ENCODE assay signal across 8 cellular contexts in genomic region chr3:127597020-127597771, GRCh38.
DNase-seq lines count a peak whose midpoint lies in the region; ATAC-seq and TF ChIP-seq lines count a peak whose summit lies in the region.

No MANE protein-coding gene starts in this region.

- H3K9ac ChIP-seq in ES-I3 (ENCODE audit: low read depth, low read length) (peak overlapping the region; percentile 73), SK-N-MC (ENCODE audit: insufficient read length) (peak overlapping the region; percentile 98), iPS-18a (ENCODE audit: low read length) (peak overlapping the region; percentile 100)

- peaks cover 33% of the 10 kb centered on the region for H3K4me1 ChIP-seq in ACC112 (ENCODE audit: control insufficient read depth, insufficient read depth, low read length, unreplicated experiment)
- H3K4me1 ChIP-seq in ES-I3 (ENCODE audit: insufficient read depth, low read length): peaks cover 9% of the 10 kb centered on the region; the same call in 1 of the 2 replicates
- H3K4me1 ChIP-seq in iPS-18a (ENCODE audit: control insufficient read depth, low read depth, low read length): peaks cover 13% of the 10 kb centered on the region

- H2AFZ ChIP-seq in ACC112 (ENCODE audit: low read length, unreplicated experiment): no peak overlapping the region

- H3K27ac ChIP-seq in ACC112 (ENCODE audit: low read depth, low read length): no peak overlapping the region
- no peak overlapping the region for H3K27ac ChIP-seq in SK-N-MC
- H3K27ac ChIP-seq in iPS-18a (ENCODE audit: low read length): no peak overlapping the region

- H3K4me3 ChIP-seq in ACC112 (ENCODE audit: low read depth, low read length) (peak overlapping the region; percentile 81), SK-N-MC (peak overlapping the region; percentile 87), iPS-18a (ENCODE audit: low read length) (peak overlapping the region; percentile 97)

- no peak for TF ChIP-seq CTCF in GM13977 (IDR thresholded peaks at IDR 0.05; ENCODE audit: extremely low read depth, insufficient read depth, missing control alignments)

- H3K27me3 ChIP-seq in ACC112 (ENCODE audit: insufficient read depth, low read length) (no peaks in the 10 kb centered on the region), iPS-18a (ENCODE audit: control insufficient read depth, insufficient read depth, low read length) (peaks cover 4% of the 10 kb centered on the region)

- H3K36me3 ChIP-seq in ACC112 (ENCODE audit: insufficient read depth, low read length) (peaks cover 27% of the 10 kb centered on the region), ES-I3 (ENCODE audit: insufficient read depth, low read length) (peaks cover 13% of the 10 kb centered on the region), SK-N-MC (ENCODE audit: insufficient read depth, low read length) (peaks cover 31% of the 10 kb centered on the region), iPS-18a (ENCODE audit: control insufficient read depth, low read depth, low read length) (peaks cover 30% of the 10 kb centered on the region)

- H3K79me2 ChIP-seq in ACC112 (ENCODE audit: control insufficient read depth, insufficient read depth, low read length, unreplicated experiment): peaks cover 38% of the 10 kb centered on the region

- in situ Hi-C loops in GM13977 (cut with MboI; ENCODE audit: low pct_unique_long_range_greater_than_20kb, low sequenced_read_pairs, unreplicated experiment): no loop called here

- H3K9me3 ChIP-seq in ES-I3 (ENCODE audit: control insufficient read depth, insufficient read depth, low read length) (no peaks in the 10 kb centered on the region), SK-N-MC (ENCODE audit: low read depth, low read length) (no peaks in the 10 kb centered on the region), iPS-18a (ENCODE audit: control insufficient read depth, low read depth, low read length) (no peaks in the 10 kb centered on the region)

- DNase-seq in SK-N-MC (ENCODE audit: low read depth, low spot score) (no peak), NCI-H69 (lab: John Stamatoyannopoulos, UW) (no peak), GM13977 (ENCODE audit: low spot score) (no peak), NCI-H345 (lab: John Stamatoyannopoulos, UW) (no peak)

- ATAC-seq in HG02981 (IDR thresholded peaks at IDR 0.05; ENCODE audit: unreplicated experiment): no peak
